In genomic region chr2:28448738-28449100, GRCh38 we compare ENCODE assay signal across 1 cellular context.
TF ChIP-seq lines count a peak whose summit lies in the region.

No MANE protein-coding gene starts in this region.

TF ChIP-seq in HCT116, 20 proteins besides CTCF, POLR2A, EP300 and RAD21 (continued from another document):
- TF ChIP-seq ZBTB33 (IDR thresholded peaks at IDR 0.05; ENCODE audit: extremely low read depth, insufficient replicate concordance, low read length) (no peak), POLR2AphosphoS5 (IDR thresholded peaks at IDR 0.05; ENCODE audit: low read depth, low read length) (no peak), CBX3 (IDR thresholded peaks at IDR 0.05; ENCODE audit: low read depth) (no peak)
